In the genomic region with DNA sequence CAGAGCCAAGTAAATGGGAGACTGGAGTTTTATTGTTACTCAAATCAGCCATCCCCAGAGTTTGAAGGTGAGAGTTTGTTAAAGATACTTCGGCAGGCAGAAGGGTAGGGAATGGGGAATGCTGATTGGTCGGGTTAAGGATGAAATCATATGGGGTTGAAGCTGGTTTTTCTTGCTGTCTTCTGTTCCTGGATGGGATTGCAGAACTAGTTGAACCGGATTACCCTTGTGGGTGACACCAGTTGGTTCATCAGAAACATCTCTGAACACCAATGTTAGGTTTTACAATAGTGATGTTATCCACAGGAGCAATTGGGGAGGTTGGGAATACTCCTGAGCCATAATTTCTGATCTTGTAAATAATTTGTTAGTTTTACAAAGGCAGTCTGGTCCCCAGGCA, we compare ENCODE assay signal across 15 cellular contexts. TPM values are rescaled to one million over a fixed set of nuclear protein-coding genes. Genes with fewer than 3 reads are reported as not detected.
DNase-seq lines count a peak whose midpoint lies in the region; ATAC-seq, FAIRE-seq and TF ChIP-seq lines count a peak whose summit lies in the region.
"Had no signal": no experiment of that assay in that cellular context is flagged by ENCODE, and none has a peak within 500 bp of the region (broad histone marks: within the 10 kb centered on the region; RNA-seq: fewer than 3 reads in every experiment).

No MANE protein-coding gene starts in this region.

- H3K18ac ChIP-seq in trophoblast cell (ENCODE audit: low read length), result no peak overlapping the region

- no peak overlapping the region for H4K12ac ChIP-seq in trophoblast cell (ENCODE audit: low read depth, low read length)

- no peaks in the 10 kb centered on the region for H3K36me3 ChIP-seq in trophoblast cell (ENCODE audit: control insufficient read depth in 1 of 2, insufficient read depth in 2 of 2, low read length in 2 of 2)
- H3K36me3 ChIP-seq: BLaER1 had no signal

- CTCF ChIA-PET in Calu3 (lab: Charles Lee), result no interaction called here

- no peak overlapping the region for H3K23ac ChIP-seq in trophoblast cell (ENCODE audit: low read length)

- no peak overlapping the region for H3K9ac ChIP-seq in trophoblast cell (ENCODE audit: low read length)
- H3K9ac ChIP-seq: BLaER1 had no signal

- no peaks in the 10 kb centered on the region for H3K27me3 ChIP-seq in trophoblast cell (ENCODE audit: insufficient read depth, low read length)
- H3K27me3 ChIP-seq: BLaER1 had no signal

- no peak overlapping the region for H4K8ac ChIP-seq in trophoblast cell (ENCODE audit: low read depth, low read length)

- H3K27ac ChIP-seq in trophoblast cell (ENCODE audit: low read depth, low read length), result peak overlapping the region; percentile 20
- H3K27ac ChIP-seq: BLaER1 had no signal

- BruUV-seq in Calu3 (replicated peaks; lab: Mats Ljungman, UMichigan), result no TSS peak

- no peaks in the 10 kb centered on the region for H3K79me2 ChIP-seq in trophoblast cell (ENCODE audit: control insufficient read depth, insufficient read depth, low read length, poor library complexity)

- H3K9me3 ChIP-seq in trophoblast cell (ENCODE audit: insufficient read depth, low read depth, low read length), result no peaks in the 10 kb centered on the region

- no CpG with 5 or more reads among the region's 3 CpGs for WGBS in trophoblast cell (ENCODE audit: extremely low coverage, insufficient coverage, insufficient read length)

- TF ChIP-seq POLR2A in H54 (IDR thresholded peaks at IDR 0.05; ENCODE audit: low read depth, low read length), result no peak

- H2AFZ ChIP-seq in trophoblast cell (ENCODE audit: insufficient read depth, low read length, poor library complexity), result no peak overlapping the region

- no peak overlapping the region for H2AK5ac ChIP-seq in trophoblast cell (ENCODE audit: low read length)

- no peak overlapping the region for H3K4me2 ChIP-seq in trophoblast cell (ENCODE audit: low read length)
- H3K4me2 ChIP-seq: BLaER1 had no signal

- H3K36me3 Mint-ChIP-seq in Calu3 (ENCODE audit: insufficient read depth, unreplicated experiment), result peaks cover 22% of the 10 kb centered on the region
- no peaks in the 10 kb centered on the region for H3K36me3 Mint-ChIP-seq in activated T-cell treated with anti-CD3 and anti-CD28 coated beads, Interleukin-2, amount 50 U/mL, for 72 hours (ENCODE audit: insufficient read depth in 2 of 2)
- H3K36me3 Mint-ChIP-seq: CD4-positive, CD25-positive, alpha-beta regulatory T cell had no signal

- H3K79me1 ChIP-seq in trophoblast cell (ENCODE audit: low read length), result peaks cover 3% of the 10 kb centered on the region

- peak overlapping the region; percentile 35 for H3K27ac Mint-ChIP-seq in Calu3 (ENCODE audit: unreplicated experiment)
- H3K27ac Mint-ChIP-seq in activated T-cell treated with anti-CD3 and anti-CD28 coated beads, Interleukin-2, amount 50 U/mL, for 72 hours, result no peak overlapping the region
- H3K27ac Mint-ChIP-seq: CD4-positive, CD25-positive, alpha-beta regulatory T cell had no signal

- no peaks in the 10 kb centered on the region for H3K9me3 Mint-ChIP-seq in Calu3 (ENCODE audit: low read depth, unreplicated experiment)
- H3K9me3 Mint-ChIP-seq in activated T-cell treated with anti-CD3 and anti-CD28 coated beads, Interleukin-2, amount 50 U/mL, for 72 hours, result no peaks in the 10 kb centered on the region

- peak; percentile 20 for FAIRE-seq in H54 (lab: Jason Lieb, UNC)
- FAIRE-seq: H1 had no signal

- no peak overlapping the region for H2BK12ac ChIP-seq in trophoblast cell (ENCODE audit: low read length)

- H3K27me3 Mint-ChIP-seq in Calu3 (ENCODE audit: unreplicated experiment), result no peaks in the 10 kb centered on the region
- no peaks in the 10 kb centered on the region for H3K27me3 Mint-ChIP-seq in activated T-cell treated with anti-CD3 and anti-CD28 coated beads, Interleukin-2, amount 50 U/mL, for 72 hours (ENCODE audit: low read depth)
- H3K27me3 Mint-ChIP-seq: CD4-positive, CD25-positive, alpha-beta regulatory T cell had no signal

- TF ChIP-seq CTCF in Calu3 (IDR thresholded peaks at IDR 0.05; ENCODE audit: unreplicated experiment) (no peak), epithelial cell of esophagus (IDR thresholded peaks at IDR 0.05; ENCODE audit: insufficient read depth, low read depth, low read length, missing control alignments) (no peak)

- peaks cover 11% of the 10 kb centered on the region for H3K4me1 Mint-ChIP-seq in Calu3 (ENCODE audit: low read depth, unreplicated experiment)
- no peaks in the 10 kb centered on the region for H3K4me1 Mint-ChIP-seq in activated T-cell treated with anti-CD3 and anti-CD28 coated beads, Interleukin-2, amount 50 U/mL, for 72 hours (ENCODE audit: low read depth)

- no peak overlapping the region for H4K91ac ChIP-seq in trophoblast cell (ENCODE audit: low read depth, low read length)

- intact Hi-C loops in Calu3 (cut with micrococcal nuclease; ENCODE audit: unreplicated experiment), result loop anchor here (10.0 kb wide), 1 partner anchor 97 kb away; a partner anchor contains a TSS

- H3K4me1 ChIP-seq in trophoblast cell (ENCODE audit: control insufficient read depth in 1 of 2, insufficient read depth in 2 of 2, low read length in 2 of 2), result peaks cover 4 to 9% of the 10 kb centered on the region in 2 experiments

- ATAC-seq in activated T-cell treated with anti-CD3 and anti-CD28 coated beads, Interleukin-2, amount 50 U/mL, for 72 hours (replicated peaks in 1 of 2), result no peak
- no peak for ATAC-seq in HG03159 (IDR thresholded peaks at IDR 0.05; ENCODE audit: unreplicated experiment)
- ATAC-seq: HCT116 had no signal

- no peak overlapping the region for H3K4me3 Mint-ChIP-seq in Calu3 (ENCODE audit: low read depth, unreplicated experiment)
- no peak overlapping the region for H3K4me3 Mint-ChIP-seq in activated T-cell treated with anti-CD3 and anti-CD28 coated beads, Interleukin-2, amount 50 U/mL, for 72 hours
- H3K4me3 Mint-ChIP-seq: CD4-positive, CD25-positive, alpha-beta regulatory T cell had no signal

- H3K4me3 ChIP-seq in epithelial cell of esophagus (ENCODE audit: low read length), result no peak overlapping the region
- no peak overlapping the region for H3K4me3 ChIP-seq in trophoblast cell (ENCODE audit: low read depth, low read length)
- H3K4me3 ChIP-seq: BLaER1 had no signal

- no peak for DNase-seq in Calu3
- no peak for DNase-seq in H54 (ENCODE audit: insufficient read length, low spot score)
- DNase-seq in epithelial cell of esophagus (ENCODE audit: low read depth), result peak; percentile 89
- DNase-seq in trophoblast cell, result peak; percentile 76 to 96
- DNase-seq in activated T-cell treated with anti-CD3 and anti-CD28 coated beads, Interleukin-2, amount 50 U/mL, for 72 hours, result no peak
- no peak for DNase-seq in NCI-H2196 (lab: John Stamatoyannopoulos, UW; ENCODE audit: unreplicated experiment)
- DNase-seq: 8988T; AML-193; CD4-positive, CD25-positive, alpha-beta regulatory T cell; DND-41; GF-D8 had no signal

- H2BK120ac ChIP-seq in trophoblast cell (ENCODE audit: insufficient read depth, low read length, poor library complexity), result peak overlapping the region; percentile 6

- H2BK5ac ChIP-seq in trophoblast cell (ENCODE audit: low read depth, low read length, poor library complexity), result no peak overlapping the region

- no peak overlapping the region for H3K4ac ChIP-seq in trophoblast cell (ENCODE audit: low read depth, low read length)

- no peak overlapping the region for H3K14ac ChIP-seq in trophoblast cell (ENCODE audit: low read length)

RNA-seq across cellular contexts. Expression of a gene that starts 18.7 kb away (rescaled TPM):
- 1.6 and 2.5 TPM in 2 replicates for total RNA-seq in Calu3 (2022)
- 0.14 and 0.19 TPM in 2 replicates for polyA plus RNA-seq in trophoblast cell (2013)
- total RNA-seq in activated T-cell treated with anti-CD3 and anti-CD28 coated beads, Interleukin-2, amount 50 U/mL, for 72 hours, result under 1 TPM; 0.55 to 0.72 TPM
- total RNA-seq: CD4-positive, CD25-positive, alpha-beta regulatory T cell had no signal
- polyA plus RNA-seq: CD4-positive, CD25-positive, alpha-beta regulatory T cell had no signal

Comparison
In these comparisons a context has a peak if more than half of its experiments do, and no peak if none do; other contexts are left out.
1. DNase-seq: peak in epithelial cell of esophagus (single experiment) and trophoblast cell (2 of 2); none in Calu3 (single experiment), H54 (single experiment), activated T-cell treated with anti-CD3 and anti-CD28 coated beads, Interleukin-2, amount 50 U/mL, for 72 hours (0 of 2) and NCI-H2196 (single experiment).